8 cellular contexts compared by ENCODE assay signal in genomic region chr13:100131863-100132574, GRCh38. TPM values are rescaled to one million over a fixed set of nuclear protein-coding genes. Genes with fewer than 3 reads are reported as not detected.
DNase-seq lines count a peak whose midpoint lies in the region; ATAC-seq and TF ChIP-seq lines count a peak whose summit lies in the region.

No MANE protein-coding gene starts in this region.

- RAD21 ChIA-PET in HCT116 (lab: Charles Lee; ENCODE audit: low non-redundant PET in 1 of 2, low total read pairs in 2 of 2, uncharacterized antibody in 2 of 2, unreplicated experiment in 2 of 2), result no interaction called here

- H3K9ac ChIP-seq in HCT116 (ENCODE audit: low read length), result no peak overlapping the region

- no peak for TF ChIP-seq RAD21 in HCT116 (IDR thresholded peaks at IDR 0.05; ENCODE audit: low read depth)

- no TSS peak for BruUV-seq in HCT116 (replicated peaks; lab: Mats Ljungman, UMichigan)

- H3K79me2 ChIP-seq in HCT116 (ENCODE audit: insufficient read depth, low read length), result no peaks in the 10 kb centered on the region

- no peak overlapping the region for H3K27ac Mint-ChIP-seq in activated CD4-positive, alpha-beta memory T cell treated with anti-CD3 and anti-CD28 coated beads for 36 hours

- POLR2A ChIA-PET in AG04449 (lab: Yijun Ruan, JAX), result interaction anchor here (0.7 kb wide), 1 partner anchor 12 kb away, joined by 3 read pairs; no protein-coding TSS in a partner anchor
- POLR2A ChIA-PET in HCT116 (lab: Charles Lee), result no interaction called here
- POLR2A ChIA-PET in activated CD4-positive, alpha-beta memory T cell treated with anti-CD3 and anti-CD28 coated beads for 36 hours (lab: Charles Lee), result no interaction called here

- no peaks in the 10 kb centered on the region for H3K36me3 ChIP-seq in HCT116 (ENCODE audit: control insufficient read depth in 1 of 2, insufficient read depth in 2 of 2, low read length in 2 of 2)

- H3K9me2 ChIP-seq in HCT116 (ENCODE audit: insufficient read depth), result no peaks in the 10 kb centered on the region

- no peaks in the 10 kb centered on the region for H3K27me3 Mint-ChIP-seq in activated CD4-positive, alpha-beta memory T cell treated with anti-CD3 and anti-CD28 coated beads for 36 hours

- no peak overlapping the region for H3K4me3 Mint-ChIP-seq in activated CD4-positive, alpha-beta memory T cell treated with anti-CD3 and anti-CD28 coated beads for 36 hours

- H3K27me3 ChIP-seq in HCT116 (ENCODE audit: insufficient read depth, low read length), result no peaks in the 10 kb centered on the region

- ATAC-seq in HCT116 (peak; percentile 72), GM18868 (IDR thresholded peaks at IDR 0.05; ENCODE audit: unreplicated experiment) (no peak)

- H3K4me1 ChIP-seq in HCT116 (ENCODE audit: control insufficient read depth in 1 of 2, insufficient read depth in 2 of 2, low read length in 2 of 2), result peaks cover 3 to 10% of the 10 kb centered on the region in 2 experiments; a peak in 2 of 4 replicates

- TF ChIP-seq CTCF in AG04449 (IDR thresholded peaks at IDR 0.05; ENCODE audit: insufficient read depth, low read length, missing control alignments), result no peak
- TF ChIP-seq CTCF in HCT116 (IDR thresholded peaks at IDR 0.05 in 2 of 3, conservative IDR thresholded peaks at IDR 0.05 in 1 of 3; ENCODE audit: borderline replicate concordance in 1 of 3, insufficient read depth in 1 of 3, low read depth in 2 of 3, low read length in 2 of 3), result no peak

- DNase-seq in AG04449 (ENCODE audit: low read depth, low spot score) (peak; percentile 41), HCT116 (ENCODE audit: low read depth, low spot score) (peak; percentile 45), kidney glomerular epithelial cell (lab: John Stamatoyannopoulos, UW) (peak; percentile 82), NCI-H446 (lab: John Stamatoyannopoulos, UW) (no peak), NCI-H774 (lab: John Stamatoyannopoulos, UW) (no peak), posterior vena cava (ENCODE audit: low spot score) (no peak)
- peak; percentile 70 for DNase-seq in activated CD4-positive, alpha-beta memory T cell treated with anti-CD3 and anti-CD28 coated beads for 36 hours

- no peaks in the 10 kb centered on the region for H3K9me3 Mint-ChIP-seq in activated CD4-positive, alpha-beta memory T cell treated with anti-CD3 and anti-CD28 coated beads for 36 hours

- intact Hi-C loops in HCT116 (cut with micrococcal nuclease), result no loop called here
- intact Hi-C loops in activated CD4-positive, alpha-beta memory T cell treated with anti-CD3 and anti-CD28 coated beads for 36 hours (cut with micrococcal nuclease), result loop anchor here (1.0 to 5.0 kb wide), 5 partner anchors 43 to 745 kb away; partner anchors contain the start of gene PCCA
- intact Hi-C loops in posterior vena cava (cut with DNase I), result no loop called here

- no peak overlapping the region for H2AFZ ChIP-seq in HCT116 (ENCODE audit: low read depth, low read length, poor library complexity, severe bottlenecking)

- CTCF ChIA-PET in AG04449 (lab: Yijun Ruan, JAX), result no interaction called here
- CTCF ChIA-PET in HCT116 (lab: Charles Lee), result no interaction called here
- CTCF ChIA-PET in activated CD4-positive, alpha-beta memory T cell treated with anti-CD3 and anti-CD28 coated beads for 36 hours (lab: Charles Lee), result no interaction called here

- H3K4me2 ChIP-seq in HCT116 (ENCODE audit: low read length), result peak overlapping the region; percentile 25; the same call in 1 of the 2 replicates

- H3K27ac ChIP-seq in HCT116 (ENCODE audit: low read depth, low read length), result no peak overlapping the region

- H3K4me1 Mint-ChIP-seq in activated CD4-positive, alpha-beta memory T cell treated with anti-CD3 and anti-CD28 coated beads for 36 hours (ENCODE audit: low read depth), result peaks cover 22% of the 10 kb centered on the region

- no peaks in the 10 kb centered on the region for H3K9me3 ChIP-seq in HCT116 (ENCODE audit: control insufficient read depth in 1 of 2, insufficient read depth in 1 of 2, low read depth in 1 of 2, low read length in 2 of 2)

- no peaks in the 10 kb centered on the region for H4K20me1 ChIP-seq in HCT116 (ENCODE audit: insufficient read depth)

- no peak for TF ChIP-seq POLR2A in HCT116 (IDR thresholded peaks at IDR 0.05; ENCODE audit: borderline replicate concordance, extremely low read depth, insufficient read depth, insufficient read length)

- H3K36me3 Mint-ChIP-seq in activated CD4-positive, alpha-beta memory T cell treated with anti-CD3 and anti-CD28 coated beads for 36 hours, result peaks cover 4% of the 10 kb centered on the region

- no peak overlapping the region for H3K4me3 ChIP-seq in AG04449 (ENCODE audit: low read depth, low read length)
- H3K4me3 ChIP-seq in HCT116 (replicated peaks in 1 of 2; ENCODE audit: low read depth in 1 of 2, low read length in 2 of 2), result no peak overlapping the region

TF ChIP-seq in HCT116, 20 proteins besides CTCF, POLR2A, EP300 and RAD21:
- TF ChIP-seq ATF3 (IDR thresholded peaks at IDR 0.05) (peak; percentile 46; the same call in 1 of the 2 replicates), SP1 (IDR thresholded peaks at IDR 0.05; ENCODE audit: low read depth) (peak; percentile 39), EZH2 (IDR thresholded peaks at IDR 0.05) (no peak), ZFX (IDR thresholded peaks at IDR 0.05) (no peak), EGR1 (IDR thresholded peaks at IDR 0.05; ENCODE audit: low read depth) (no peak), CBX3 (IDR thresholded peaks at IDR 0.05; ENCODE audit: low read depth) (0 out of 2 replicates have a peak, but pooled peaks have one; percentile 19), CEBPB (IDR thresholded peaks at IDR 0.05; ENCODE audit: low read depth) (peak; percentile 16; the same call in 1 of the 2 replicates), MAX (IDR thresholded peaks at IDR 0.05) (peak; percentile 29; the same call in 1 of the 2 replicates), JUND (IDR thresholded peaks at IDR 0.05) (peak; percentile 63), FOSL1 (IDR thresholded peaks at IDR 0.05; ENCODE audit: low read depth) (peak; percentile 64)

RNA-seq across cellular contexts. Expression of gene PCCA, which starts 43.1 kb away (rescaled TPM):
- 23.0 TPM for total RNA-seq in HCT116 (2021; ENCODE audit: unreplicated experiment)
- polyA plus RNA-seq in HCT116 (2012), result 13.7 and 16.0 TPM in 2 replicates
- total RNA-seq in activated CD4-positive, alpha-beta memory T cell treated with anti-CD3 and anti-CD28 coated beads for 36 hours, result 1 to 10 TPM; 7.9 to 8.2 TPM
- 10 to 100 TPM; 32.0 to 34.5 TPM for total RNA-seq in posterior vena cava

Comparison
In these comparisons a context has a peak if more than half of its experiments do, and no peak if none do; other contexts are left out.
1. DNase-seq: peak in AG04449 (single experiment), HCT116 (single experiment), activated CD4-positive, alpha-beta memory T cell treated with anti-CD3 and anti-CD28 coated beads for 36 hours (single experiment) and kidney glomerular epithelial cell (single experiment); none in NCI-H446 (0 of 2), NCI-H774 (single experiment) and posterior vena cava (single experiment).